In the genomic region with DNA sequence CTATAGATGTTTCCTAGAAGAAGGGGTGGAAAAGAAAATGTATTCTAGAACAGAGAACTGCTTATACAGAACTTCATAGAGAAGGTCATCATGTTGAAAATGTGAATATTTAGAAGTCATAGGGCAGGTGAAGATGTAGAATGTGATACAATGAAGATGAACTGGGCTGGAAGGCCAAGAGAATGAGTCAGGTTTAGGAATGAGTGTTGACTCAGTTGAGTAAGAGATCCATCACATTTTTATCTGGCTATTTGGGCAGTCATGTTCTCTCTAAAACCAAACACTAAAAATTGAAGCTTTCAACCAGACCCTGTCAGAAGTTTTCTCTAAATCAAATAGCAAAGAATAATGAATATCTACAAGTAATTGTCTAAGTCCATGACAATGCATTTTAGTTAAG, we compare ENCODE assay signal across 19 cellular contexts.
A peak's percentile ranks its signal among the peaks of the same experiment; 100 is the strongest.
DNase-seq lines count a peak whose midpoint lies in the region; ATAC-seq and TF ChIP-seq lines count a peak whose summit lies in the region.
"Had no signal": no experiment of that assay in that cellular context is flagged by ENCODE, and none has a peak within 500 bp of the region (broad histone marks: within the 10 kb centered on the region; RNA-seq: fewer than 3 reads in every experiment).

No MANE protein-coding gene starts in this region.

- no peak for TF ChIP-seq CTCF in PC-3 (conservative IDR thresholded peaks at IDR 0.05; ENCODE audit: low read depth, low read length)
- no peak for TF ChIP-seq CTCF in choroid plexus epithelial cell (conservative IDR thresholded peaks at IDR 0.05; ENCODE audit: low read depth, low read length)

- H3K27ac ChIP-seq in PC-3 (ENCODE audit: low read length): no peak overlapping the region
- H3K27ac ChIP-seq: BLaER1 treated with 17β-estradiol and CSF1 and Interleukin-3, amounts not matched to agents 10 nM and 100 nM; SJCRH30 had no signal

- H3K27me3 ChIP-seq in PC-3 (ENCODE audit: low read length): no peaks in the 10 kb centered on the region
- H3K27me3 ChIP-seq: BLaER1 treated with 17β-estradiol and CSF1 and Interleukin-3, amounts not matched to agents 10 nM and 100 nM; SJCRH30 had no signal

- H3K4me1 ChIP-seq in PC-3 (ENCODE audit: insufficient read depth, low read length): peaks cover 7% of the 10 kb centered on the region
- H3K4me1 ChIP-seq: SJCRH30 had no signal

- DNase-seq in HCEC 1CT: peak; percentile 44
- DNase-seq in PC-3: peak; percentile 68
- peak; percentile 23 for DNase-seq in choroid plexus epithelial cell (ENCODE audit: low read depth)
- DNase-seq in activated CD4-positive, alpha-beta T cell treated with anti-CD3 and anti-CD28 coated beads for 1 hour: no peak
- DNase-seq in NCI-H2196 (lab: John Stamatoyannopoulos, UW; ENCODE audit: unreplicated experiment): no peak
- DNase-seq in activated T-cell treated with anti-CD3 and anti-CD28 coated beads for 4 hours: no peak
- DNase-seq: CD8-positive, alpha-beta T cell; DMS153; GDM1; NCI-H1092 treated with DMSO at 0.1 percent for 48 hours; NCI-H1436 treated with DMSO at 0.1 percent for 48 hours; NCI-H2029; NCI-H226; NCI-H510A treated with DMSO at 0.1 percent for 48 hours; NCI-H748 treated with DMSO at 0.1 percent for 48 hours; SJCRH30 had no signal

- no peak overlapping the region for H3K9ac ChIP-seq in PC-3 (ENCODE audit: low read length)
- H3K9ac ChIP-seq: BLaER1 treated with 17β-estradiol and CSF1 and Interleukin-3, amounts not matched to agents 10 nM and 100 nM had no signal

- 0 out of 2 replicates have a peak, but pooled peaks cover 3% of the 10 kb centered on the region for H3K9me2 ChIP-seq in PC-3 (replicated peaks; ENCODE audit: low read length)

- BruUV-seq in PC-3 (replicated peaks; lab: Mats Ljungman, UMichigan): no TSS peak

- no peaks in the 10 kb centered on the region for H3K79me2 ChIP-seq in PC-3 (ENCODE audit: low read length)

- CTCF ChIA-PET in PC-3 (lab: Charles Lee): no interaction called here

- POLR2A ChIA-PET in PC-3 (lab: Charles Lee; ENCODE audit: unreplicated experiment): no interaction called here

- no peaks in the 10 kb centered on the region for H3K9me3 ChIP-seq in PC-3 (ENCODE audit: low read length)
- H3K9me3 ChIP-seq: BLaER1 treated with 17β-estradiol and CSF1 and Interleukin-3, amounts not matched to agents 10 nM and 100 nM; SJCRH30 had no signal

- intact Hi-C loops in PC-3 (cut with micrococcal nuclease): no loop called here

- ATAC-seq in PC-3 (peak; percentile 78), HG02938 (IDR thresholded peaks at IDR 0.05; ENCODE audit: unreplicated experiment) (no peak)
- ATAC-seq: CD8-positive, alpha-beta T cell; K562 had no signal

- H3K36me3 ChIP-seq in PC-3 (ENCODE audit: low read depth, low read length): no peaks in the 10 kb centered on the region
- H3K36me3 ChIP-seq: BLaER1 treated with 17β-estradiol and CSF1 and Interleukin-3, amounts not matched to agents 10 nM and 100 nM; SJCRH30 had no signal

- no peak overlapping the region for H3K4me2 ChIP-seq in PC-3 (ENCODE audit: low read length)
- H3K4me2 ChIP-seq: BLaER1 treated with 17β-estradiol and CSF1 and Interleukin-3, amounts not matched to agents 10 nM and 100 nM had no signal

- H4K20me1 ChIP-seq in PC-3 (ENCODE audit: low read length): no peaks in the 10 kb centered on the region
- H4K20me1 ChIP-seq: BLaER1 treated with 17β-estradiol and CSF1 and Interleukin-3, amounts not matched to agents 10 nM and 100 nM had no signal

- H3K4me3 ChIP-seq in PC-3 (ENCODE audit: low read length) (no peak overlapping the region), choroid plexus epithelial cell (ENCODE audit: low read depth, low read length) (no peak overlapping the region)
- H3K4me3 ChIP-seq: BLaER1 treated with 17β-estradiol and CSF1 and Interleukin-3, amounts not matched to agents 10 nM and 100 nM; K562; SJCRH30 had no signal

- H2AFZ ChIP-seq in PC-3 (ENCODE audit: low read length): no peak overlapping the region

- H3F3A ChIP-seq in PC-3 (ENCODE audit: low read length, unreplicated experiment): no peaks in the 10 kb centered on the region

Comparison
In these comparisons a context has a peak if more than half of its experiments do, and no peak if none do; other contexts are left out.
1. DNase-seq: peak in HCEC 1CT (single experiment), PC-3 (single experiment) and choroid plexus epithelial cell (single experiment); none in activated CD4-positive, alpha-beta T cell treated with anti-CD3 and anti-CD28 coated beads for 1 hour (single experiment), NCI-H2196 (single experiment) and activated T-cell treated with anti-CD3 and anti-CD28 coated beads for 4 hours (single experiment).